Comparison of ENCODE assay signal across 8 cellular contexts in genomic region chr17:57899391-57899790, GRCh38. TPM values are rescaled to one million over a fixed set of nuclear protein-coding genes. Genes with fewer than 3 reads are reported as not detected.
DNase-seq lines count a peak whose midpoint lies in the region; ATAC-seq and TF ChIP-seq lines count a peak whose summit lies in the region.

No MANE protein-coding gene starts in this region.

- peaks cover 0 to 2% (median 0%) of the 10 kb centered on the region in 7 donors for H3K9me3 Mint-ChIP-seq in CD4-positive, CD25-positive, alpha-beta regulatory T cell
- no peaks in the 10 kb centered on the region for H3K9me3 Mint-ChIP-seq in progenitor cell of endocrine pancreas (ENCODE audit: low read depth)

- TF ChIP-seq CTCF in Panc1 (IDR thresholded peaks at IDR 0.05) (no peak), fibroblast of lung (conservative IDR thresholded peaks at IDR 0.05 in 1 of 2, IDR thresholded peaks at IDR 0.05 in 1 of 2; ENCODE audit: low read depth in 1 of 2, low read length in 2 of 2) (no peak), progenitor cell of endocrine pancreas (IDR thresholded peaks at IDR 0.05; ENCODE audit: unreplicated experiment) (no peak)

- no peak for ATAC-seq in CD4-positive, CD25-positive, alpha-beta regulatory T cell (ENCODE audit: low read depth in 2 of 2)
- ATAC-seq in Panc1 (peak; percentile 8; the same call in 1 of the 2 replicates), HG02610 (IDR thresholded peaks at IDR 0.05; ENCODE audit: unreplicated experiment) (no peak)

- H3K36me3 ChIP-seq in CD4-positive, CD25-positive, alpha-beta regulatory T cell (ENCODE audit: control insufficient read depth, insufficient read depth, low read length) = no peaks in the 10 kb centered on the region
- H3K36me3 ChIP-seq in Panc1 (ENCODE audit: control insufficient read depth, insufficient read depth, low read length) = no peaks in the 10 kb centered on the region
- no peaks in the 10 kb centered on the region for H3K36me3 ChIP-seq in fibroblast of lung (ENCODE audit: control insufficient read depth, insufficient read depth, low read length)

- no peak overlapping the region for H3K4me3 Mint-ChIP-seq in CD4-positive, CD25-positive, alpha-beta regulatory T cell
- H3K4me3 Mint-ChIP-seq in progenitor cell of endocrine pancreas (ENCODE audit: low read depth) = no peak overlapping the region

- CTCF ChIA-PET in Panc1 (lab: Charles Lee) = interaction anchor here (0.6 to 0.9 kb wide), 3 partner anchors 9 to 163 kb away, joined by 3 to 8 read pairs (median 3); no protein-coding TSS in a partner anchor

- no peak for DNase-seq in CD4-positive, CD25-positive, alpha-beta regulatory T cell
- DNase-seq in Panc1 (ENCODE audit: low read depth, low spot score) = no peak
- peak in 1 of 2 donors; percentile 39 for DNase-seq in fibroblast of lung (ENCODE audit: low read depth in 2 of 2)
- no peak for DNase-seq in progenitor cell of endocrine pancreas (ENCODE audit: low spot score, unreplicated experiment)
- DNase-seq in OCI-M2 (lab: John Stamatoyannopoulos, UW; ENCODE audit: unreplicated experiment) = no peak
- no peak for DNase-seq in AML-193 (lab: John Stamatoyannopoulos, UW)
- no peak for DNase-seq in 8988T

- no peaks in the 10 kb centered on the region for H3K9me3 ChIP-seq in CD4-positive, CD25-positive, alpha-beta regulatory T cell (ENCODE audit: control insufficient read depth in 2 of 2, low read length in 2 of 2)
- H3K9me3 ChIP-seq in Panc1 (ENCODE audit: control insufficient read depth, insufficient read depth, low read depth, low read length) (no peaks in the 10 kb centered on the region), fibroblast of lung (ENCODE audit: control insufficient read depth, insufficient read depth, low read depth, low read length) (no peaks in the 10 kb centered on the region)

- peaks cover 17% of the 10 kb centered on the region for H3K79me2 ChIP-seq in fibroblast of lung (ENCODE audit: control insufficient read depth, insufficient read depth, low read length)

- H2AFZ ChIP-seq in fibroblast of lung (ENCODE audit: low read length) = no peak overlapping the region

- intact Hi-C loops in Panc1 (cut with micrococcal nuclease; ENCODE audit: unreplicated experiment) = loop anchor here (10.0 kb wide), 1 partner anchor 65 kb away; no protein-coding TSS in a partner anchor

- POLR2A ChIA-PET in Panc1 (lab: Charles Lee) = interaction anchor here (0.5 to 1.0 kb wide), 2 partner anchors 39 to 603 kb away, joined by 3 to 4 read pairs; no protein-coding TSS in a partner anchor

- no TSS peak for BruUV-seq in Panc1 (replicated peaks; lab: Mats Ljungman, UMichigan)

- in situ Hi-C loops in Panc1 (cut with HindIII; ENCODE audit: low pct_unique_long_range_greater_than_20kb, low sequenced_read_pairs) = no loop called here

- peaks cover 7% of the 10 kb centered on the region for H3K4me1 ChIP-seq in CD4-positive, CD25-positive, alpha-beta regulatory T cell (ENCODE audit: control insufficient read depth, insufficient read depth, low read length, poor library complexity, severe bottlenecking)
- H3K4me1 ChIP-seq in Panc1 (ENCODE audit: control insufficient read depth, insufficient read depth, low read length) = peaks cover 72% of the 10 kb centered on the region
- H3K4me1 ChIP-seq in fibroblast of lung (ENCODE audit: control insufficient read depth, extremely low read depth, insufficient read depth, low read length) = peaks cover 43% of the 10 kb centered on the region

- H3K36me3 Mint-ChIP-seq in CD4-positive, CD25-positive, alpha-beta regulatory T cell = no peaks in the 10 kb centered on the region
- H3K36me3 Mint-ChIP-seq in progenitor cell of endocrine pancreas (ENCODE audit: insufficient read depth) = no peaks in the 10 kb centered on the region

- peak overlapping the region in 2 of 3 donors; percentile 10 to 54 for H3K27ac Mint-ChIP-seq in CD4-positive, CD25-positive, alpha-beta regulatory T cell
- peak overlapping the region; percentile 93 for H3K27ac Mint-ChIP-seq in progenitor cell of endocrine pancreas

- H3K9ac ChIP-seq in fibroblast of lung (ENCODE audit: insufficient read depth, low read length) = no peak overlapping the region

- peaks cover 0 to 25% (median 9%) of the 10 kb centered on the region in 4 donors for H3K4me1 Mint-ChIP-seq in CD4-positive, CD25-positive, alpha-beta regulatory T cell
- H3K4me1 Mint-ChIP-seq in progenitor cell of endocrine pancreas (ENCODE audit: low read depth) = peaks cover 62% of the 10 kb centered on the region

- H3K4me3 ChIP-seq in CD4-positive, CD25-positive, alpha-beta regulatory T cell (ENCODE audit: low read depth, low read length) = no peak overlapping the region
- H3K4me3 ChIP-seq in Panc1 (ENCODE audit: low read depth in 2 of 2, low read length in 2 of 2) (no peak overlapping the region), fibroblast of lung (replicated peaks in 1 of 4; ENCODE audit: control extremely low read depth in 1 of 4, insufficient read depth in 1 of 4, low read depth in 3 of 4, low read length in 4 of 4) (no peak overlapping the region)

- H4K20me1 ChIP-seq in fibroblast of lung (ENCODE audit: control insufficient read depth, extremely low read depth, insufficient read depth, low read length) = no peaks in the 10 kb centered on the region

- H3K27ac ChIP-seq in CD4-positive, CD25-positive, alpha-beta regulatory T cell (ENCODE audit: insufficient read depth, low read length, poor library complexity, severe bottlenecking) = no peak overlapping the region
- H3K27ac ChIP-seq in Panc1 (ENCODE audit: low read length) (peak overlapping the region; percentile 73), fibroblast of lung (ENCODE audit: insufficient read depth, low read length) (peak overlapping the region; percentile 68)

- H3K4me2 ChIP-seq in fibroblast of lung (ENCODE audit: extremely low read depth, insufficient read depth, low read length) = no peak overlapping the region

- no peaks in the 10 kb centered on the region for H3K27me3 ChIP-seq in CD4-positive, CD25-positive, alpha-beta regulatory T cell (ENCODE audit: control insufficient read depth, insufficient read depth, low read length)
- H3K27me3 ChIP-seq in Panc1 (ENCODE audit: control insufficient read depth, insufficient read depth, low read length) (no peaks in the 10 kb centered on the region), fibroblast of lung (ENCODE audit: control insufficient read depth, insufficient read depth, low read length) (no peaks in the 10 kb centered on the region)

- H3K27me3 Mint-ChIP-seq in CD4-positive, CD25-positive, alpha-beta regulatory T cell = peaks cover 4% of the 10 kb centered on the region
- no peaks in the 10 kb centered on the region for H3K27me3 Mint-ChIP-seq in progenitor cell of endocrine pancreas

RNA-seq across cellular contexts. Expression of gene MRPS23, which starts 49.5 kb away (rescaled TPM):
- total RNA-seq in CD4-positive, CD25-positive, alpha-beta regulatory T cell = 14.0 TPM
- 10 to 100 TPM; 34.0 to 44.0 (median 40.5) TPM for polyA plus RNA-seq in CD4-positive, CD25-positive, alpha-beta regulatory T cell
- 85.4 TPM for total RNA-seq in Panc1 (2021; ENCODE audit: unreplicated experiment)
- polyA plus RNA-seq in Panc1 (2012; ENCODE audit: insufficient read length) = 76.8 TPM
- total RNA-seq in fibroblast of lung = 18.5 and 27.9 TPM in 2 replicates
- 40.0 and 57.6 TPM in 2 replicates for polyA plus RNA-seq in fibroblast of lung
- polyA plus RNA-seq in fibroblast of lung (2012) = 43.7 and 57.2 TPM in 2 replicates
- polyA minus RNA-seq in fibroblast of lung (ENCODE audit: low replicate concordance) = 23.0 and 43.6 TPM in 2 replicates
- total RNA-seq in progenitor cell of endocrine pancreas = 34.6 and 38.9 TPM in 2 replicates

RNA-seq across cellular contexts. Expression of gene CUEDC1, which starts 55.8 kb away (rescaled TPM):
- total RNA-seq in CD4-positive, CD25-positive, alpha-beta regulatory T cell = not detected
- not detected for polyA plus RNA-seq in CD4-positive, CD25-positive, alpha-beta regulatory T cell
- 103 TPM for total RNA-seq in Panc1 (2021; ENCODE audit: unreplicated experiment)
- 107 TPM for polyA plus RNA-seq in Panc1 (2012; ENCODE audit: insufficient read length)
- total RNA-seq in fibroblast of lung = 6.2 and 11.9 TPM in 2 replicates
- polyA plus RNA-seq in fibroblast of lung = 25.6 and 34.9 TPM in 2 replicates
- 26.6 and 35.9 TPM in 2 replicates for polyA plus RNA-seq in fibroblast of lung (2012)
- polyA minus RNA-seq in fibroblast of lung (ENCODE audit: low replicate concordance) = 25.6 and 37.1 TPM in 2 replicates
- total RNA-seq in progenitor cell of endocrine pancreas = 29.2 and 30.8 TPM in 2 replicates
